In the genomic region with DNA sequence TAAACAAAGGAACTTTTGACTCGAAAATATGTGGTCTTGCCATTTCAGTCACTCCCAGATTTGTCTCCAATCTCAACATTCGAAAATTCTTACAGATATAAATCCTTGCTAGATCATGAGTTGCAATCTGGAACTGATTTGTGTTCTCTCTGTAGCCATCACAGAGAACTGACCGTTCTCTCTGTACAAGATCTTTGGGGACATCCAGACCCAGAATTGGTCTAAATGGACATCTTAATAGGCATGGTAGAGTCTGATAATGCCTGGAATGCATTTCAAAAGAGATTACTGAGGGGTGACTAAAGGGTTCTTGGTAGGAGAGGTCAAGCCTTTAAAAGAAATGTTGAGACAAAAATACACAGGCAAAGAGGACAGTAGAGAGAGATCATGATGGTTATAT, we compare ENCODE assay signal across 28 cellular contexts.
"Had no signal": no experiment of that assay in that cellular context is flagged by ENCODE, and none has a peak within 500 bp of the region (broad histone marks: within the 10 kb centered on the region; RNA-seq: fewer than 3 reads in every experiment).

No MANE protein-coding gene starts in this region.

- H3K36me3 Mint-ChIP-seq: mesothelial cell of epicardium; naive thymus-derived CD4-positive, alpha-beta T cell; natural killer cell treated with Interleukin-12 subunit alpha and Interleukin-12 subunit beta and Interleukin-15 and Interleukin-18, amount 100 ng/mL, for 72 hours; stimulated activated memory B cell treated with anti-CD40 and anti-IgM and Interleukin-4, amounts not matched to agents 10 μg/mL and 1 μg/mL and 100 μg/mL, for 72 hours had no signal

- H3K27me3 ChIP-seq: pancreas, stomach, tibial artery, upper lobe of right lung had no signal

- H3K27ac ChIP-seq: pancreas, prostate gland, stomach, thoracic aorta, tibial artery, upper lobe of right lung had no signal

- H3K27ac Mint-ChIP-seq: mesothelial cell of epicardium; naive thymus-derived CD4-positive, alpha-beta T cell; natural killer cell treated with Interleukin-12 subunit alpha and Interleukin-12 subunit beta and Interleukin-15 and Interleukin-18, amount 100 ng/mL, for 72 hours; stimulated activated memory B cell treated with anti-CD40 and anti-IgM and Interleukin-4, amounts not matched to agents 10 μg/mL and 1 μg/mL and 100 μg/mL, for 72 hours had no signal

- H3K9me3 ChIP-seq: pancreas, prostate gland, stomach, thoracic aorta, tibial artery, upper lobe of right lung had no signal

- H3K27me3 Mint-ChIP-seq: stimulated activated memory B cell treated with anti-CD40 and anti-IgM and Interleukin-4, amounts not matched to agents 10 μg/mL and 1 μg/mL and 100 μg/mL, for 72 hours had no signal

- DNase-seq: head of caudate nucleus; hippocampal formation; kidney glomerular epithelial cell; left cardiac atrium; mesendoderm; naive thymus-derived CD4-positive, alpha-beta T cell; pancreas; posterior cingulate gyrus; retina; right cardiac atrium; small intestine; stimulated activated CD4-positive, alpha-beta T cell treated with anti-CD3 and anti-CD28 coated beads, Interleukin-1b, Interleukin-23, amount 100 ng/mL, for 48 hours; stimulated activated CD4-positive, alpha-beta T cell treated with anti-CD3 and anti-CD28 coated beads, Interleukin-2, amount 100 ng/mL, for 48 hours; stimulated activated CD4-positive, alpha-beta T cell treated with anti-CD3 and anti-CD28 coated beads, Interleukin-4, amount 100 ng/mL, for 4 hours; stimulated activated CD8-positive, alpha-beta memory T cell treated with anti-CD3 and anti-CD28 coated beads, Interleukin-4, amount 100 ng/mL, for 48 hours; stimulated activated naive CD4-positive, alpha-beta T cell treated with Interleukin-2 at 50 U/mL for 16 hours; stomach; tibial artery; trophoblast cell; upper lobe of right lung had no signal

- H3K4me3 ChIP-seq: lung, pancreas, prostate gland, stomach, thoracic aorta, tibial artery, upper lobe of right lung had no signal

- H3K36me3 ChIP-seq: pancreas, prostate gland, stomach, thoracic aorta, tibial artery, upper lobe of right lung had no signal

- ATAC-seq: left cardiac atrium; left lobe of liver; naive thymus-derived CD4-positive, alpha-beta T cell; natural killer cell treated with Interleukin-12 subunit alpha and Interleukin-12 subunit beta and Interleukin-15 and Interleukin-18, amount 100 ng/mL, for 72 hours; pancreas; right cardiac atrium; sciatic nerve; stimulated activated memory B cell treated with anti-CD40 and anti-IgM and Interleukin-4, amounts not matched to agents 10 μg/mL and 1 μg/mL and 100 μg/mL, for 72 hours; upper lobe of right lung had no signal

- H3K4me1 ChIP-seq: pancreas, upper lobe of right lung had no signal

- H3K4me3 Mint-ChIP-seq: mesothelial cell of epicardium; naive thymus-derived CD4-positive, alpha-beta T cell; natural killer cell treated with Interleukin-12 subunit alpha and Interleukin-12 subunit beta and Interleukin-15 and Interleukin-18, amount 100 ng/mL, for 72 hours; stimulated activated memory B cell treated with anti-CD40 and anti-IgM and Interleukin-4, amounts not matched to agents 10 μg/mL and 1 μg/mL and 100 μg/mL, for 72 hours had no signal
